In genomic region chr12:94648578-94648977, GRCh38 we compare ENCODE assay signal across 1 cellular context.
TF ChIP-seq lines count a peak whose summit lies in the region.

No MANE protein-coding gene starts in this region.

TF ChIP-seq in HCT116, 20 proteins besides CTCF, POLR2A, EP300 and RAD21:
- TF ChIP-seq ZBTB33 (IDR thresholded peaks at IDR 0.05; ENCODE audit: extremely low read depth, insufficient replicate concordance, low read length) (no peak), FOSL1 (IDR thresholded peaks at IDR 0.05; ENCODE audit: low read depth) (no peak), SIN3A (IDR thresholded peaks at IDR 0.05; ENCODE audit: low read depth) (no peak)
